In the genomic region with DNA sequence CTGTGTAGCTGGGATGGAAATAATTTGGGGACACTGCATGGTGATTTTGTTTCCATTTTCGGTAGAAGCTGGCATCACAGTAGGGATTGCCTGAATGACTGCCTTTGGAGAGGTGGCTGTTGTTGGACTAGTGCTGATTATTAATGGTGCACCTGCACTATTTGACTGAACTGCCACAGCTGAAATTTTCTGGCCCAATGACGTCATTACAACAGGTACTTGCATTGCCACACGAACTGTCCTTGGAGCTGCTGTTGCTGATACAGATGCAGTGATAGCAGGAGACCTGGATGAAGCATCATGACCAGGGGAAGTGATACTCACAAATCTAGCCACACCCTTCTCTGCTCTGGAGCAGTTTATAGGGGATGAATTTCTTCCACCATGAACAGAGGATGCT, we compare ENCODE assay signal across 23 cellular contexts.
"Had no signal": no experiment of that assay in that cellular context is flagged by ENCODE, and none has a peak within 500 bp of the region (broad histone marks: within the 10 kb centered on the region; RNA-seq: fewer than 3 reads in every experiment).

No MANE protein-coding gene starts in this region.

- H3K9me3 ChIP-seq: MG63, SJSA1 had no signal

- H3K4me3 ChIP-seq: MG63, SJSA1, SK-N-MC had no signal

- DNase-seq: Karpas-422, KG1, MG63, MV-4-11, NCI-H1048, NCI-H1105, NCI-H1417, NCI-H1436 treated with DMSO at 0.1 percent for 48 hours, NCI-H1694 treated with DMSO at 0.1 percent for 48 hours, NCI-H1930, NCI-H2081, NCI-H2171, NCI-H226, NCI-H446, NCI-H510A, NCI-H524 treated with DMSO at 0.1 percent for 48 hours, NCI-H69, NCI-H82, Right ventricle myocardium superior, RPMI8226, SIG-M5 had no signal

- H3K36me3 ChIP-seq: MG63, SJSA1 had no signal

- H3K27ac ChIP-seq: SJSA1, SK-N-MC had no signal

- H3K4me1 ChIP-seq: SJSA1 had no signal
